In the genomic region with DNA sequence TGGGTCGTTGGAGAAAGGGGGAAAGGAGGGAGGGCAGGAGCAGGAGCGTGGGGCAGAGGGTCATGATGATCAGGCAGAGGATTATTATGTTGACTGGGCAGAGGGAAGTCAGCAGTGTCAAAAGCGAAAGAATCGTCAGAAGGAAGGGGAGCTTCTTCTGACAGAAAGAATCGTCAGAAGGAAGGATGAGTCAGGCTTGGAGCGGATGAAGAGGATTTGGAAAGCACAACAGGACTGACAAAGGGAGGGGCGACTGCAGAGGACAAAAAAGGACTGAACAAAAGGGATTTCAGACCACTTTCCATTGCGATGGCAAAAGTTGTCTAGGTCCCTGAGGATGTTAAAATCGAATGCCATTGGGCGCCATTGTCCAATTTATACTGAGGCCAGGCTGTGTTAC, we compare ENCODE assay signal across 23 cellular contexts.
"Had no signal": no experiment of that assay in that cellular context is flagged by ENCODE, and none has a peak within 500 bp of the region (broad histone marks: within the 10 kb centered on the region; RNA-seq: fewer than 3 reads in every experiment).

No MANE protein-coding gene starts in this region.

- H3K4me3 ChIP-seq: hepatocyte, left ventricle myocardium inferior, lung, ovary, right atrium auricular region, sigmoid colon, skin epidermis, testis, transverse colon had no signal

- H3K27me3 ChIP-seq: hepatocyte, ovary, right atrium auricular region, sigmoid colon, testis, transverse colon had no signal

- H3K27ac ChIP-seq: hepatocyte, left ventricle myocardium inferior, ovary, right atrium auricular region, sigmoid colon, skin epidermis, testis, transverse colon had no signal

- H3K9me3 ChIP-seq: left ventricle myocardium inferior, ovary, right atrium auricular region, sigmoid colon, testis, transverse colon had no signal

- H3K79me2 ChIP-seq: hepatocyte had no signal

- H3K4me2 ChIP-seq: hepatocyte had no signal

- DNase-seq: effector CD4-positive, alpha-beta T cell; endodermal cell; foreskin melanocyte; head of caudate nucleus; left cardiac atrium; left ventricle myocardium inferior; mesendoderm; naive thymus-derived CD4-positive, alpha-beta T cell; ovary; sigmoid colon; stimulated activated CD4-positive, alpha-beta T cell treated with anti-CD3 and anti-CD28 coated beads, Interleukin-2, amount 100 ng/mL, for 24 hours; stimulated activated CD4-positive, alpha-beta T cell treated with anti-CD3 and anti-CD28 coated beads, Interleukin-4, amount 100 ng/mL, for 4 hours; stimulated activated naive B cell treated with anti-CD40 and anti-IgM and Interleukin-4, amounts not matched to agents 10 μg/mL and 1 μg/mL and 100 μg/mL, for 72 hours; stimulated activated naive CD8-positive, alpha-beta T cell treated with anti-CD3 and anti-CD28 coated beads, Interleukin-15, amount 100 ng/mL, for 72 hours; testis; transverse colon had no signal

- H3K36me3 ChIP-seq: left ventricle myocardium inferior, ovary, right atrium auricular region, sigmoid colon, transverse colon had no signal

- FAIRE-seq: colon, endothelial cell of umbilical vein, kidney had no signal

- ATAC-seq: left cardiac atrium; naive thymus-derived CD4-positive, alpha-beta T cell; stimulated activated naive B cell treated with anti-CD40 and anti-IgM and Interleukin-4, amounts not matched to agents 10 μg/mL and 1 μg/mL and 100 μg/mL, for 72 hours; stimulated activated naive CD8-positive, alpha-beta T cell treated with anti-CD3 and anti-CD28 coated beads, Interleukin-15, amount 100 ng/mL, for 72 hours had no signal

- H2AFZ ChIP-seq: hepatocyte had no signal

- H3K4me1 ChIP-seq: left ventricle myocardium inferior, right atrium auricular region, sigmoid colon, testis, transverse colon had no signal
